In genomic region chr12:66119229-66119869, GRCh38 we compare ENCODE assay signal across 2 cellular contexts.
TF ChIP-seq lines count a peak whose summit lies in the region.

No MANE protein-coding gene starts in this region.

TF ChIP-seq in A549, 52 proteins besides CTCF, POLR2A, EP300 and RAD21:
- TF ChIP-seq CBX2 (IDR thresholded peaks at IDR 0.05; ENCODE audit: borderline replicate concordance, low read depth) (no peak), MAFK (IDR thresholded peaks at IDR 0.05; ENCODE audit: partially characterized antibody) (peak; percentile 11)

TF ChIP-seq in GM12878, 131 proteins besides CTCF, POLR2A, EP300 and RAD21:
- TF ChIP-seq SPI1 (IDR thresholded peaks at IDR 0.05; ENCODE audit: borderline replicate concordance, insufficient read depth, low read depth, low read length): 0 out of 2 replicates have a peak, but pooled peaks have one; percentile 1
- TF ChIP-seq EGR1 (IDR thresholded peaks at IDR 0.05; ENCODE audit: borderline replicate concordance in 1 of 2, low read depth in 2 of 2, low read length in 2 of 2): no peak
